10 cellular contexts compared by ENCODE assay signal in the genomic region with DNA sequence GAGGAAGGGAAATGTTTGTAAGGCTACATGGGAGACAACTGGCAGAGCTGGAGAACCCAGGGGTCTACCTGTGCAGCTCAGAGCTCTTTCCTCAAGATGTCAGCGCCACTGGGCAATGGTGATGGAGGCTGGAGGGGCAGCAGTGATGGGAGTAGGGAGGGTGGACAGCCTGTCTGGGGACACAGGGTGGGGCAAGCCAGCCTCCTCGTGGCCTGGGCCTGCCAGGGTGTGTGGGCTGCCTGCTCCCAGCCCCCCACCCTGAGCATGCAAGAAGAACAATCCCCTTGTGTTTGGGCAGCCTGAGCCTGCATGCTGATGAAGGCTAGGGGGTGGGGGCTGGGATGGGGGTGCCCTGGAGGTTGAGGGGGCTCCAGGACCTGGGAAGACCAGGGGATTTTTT. TPM values are rescaled to one million over a fixed set of nuclear protein-coding genes. Genes with fewer than 3 reads are reported as not detected.
DNase-seq lines count a peak whose midpoint lies in the region; ATAC-seq lines count a peak whose summit lies in the region.
"Had no signal": no experiment of that assay in that cellular context is flagged by ENCODE, and none has a peak within 500 bp of the region (broad histone marks: within the 10 kb centered on the region; RNA-seq: fewer than 3 reads in every experiment).

No MANE protein-coding gene starts in this region.

- H3K4me1 Mint-ChIP-seq in T-helper 2 cell treated with Interferon-gamma antibody and Interleukin-4, amounts not matched to agents 5 μg/mL and 100 μg/mL, for 36 hours (ENCODE audit: low read depth) = peaks cover 8% of the 10 kb centered on the region
- H3K4me1 Mint-ChIP-seq in activated naive CD8-positive, alpha-beta T cell treated with anti-CD3 and anti-CD28 coated beads, Interleukin-2, amount 10 ng/mL, durations not matched to agents 7 days and 5 days = peaks cover 9% of the 10 kb centered on the region
- H3K4me1 Mint-ChIP-seq in immature natural killer cell = peaks cover 5 to 17% of the 10 kb centered on the region in 2 donors
- peaks cover 41% of the 10 kb centered on the region for H3K4me1 Mint-ChIP-seq in stimulated activated effector memory CD8-positive, alpha-beta T cell treated with anti-CD3 and anti-CD28 coated beads, Interleukin-12 subunit alpha, Interleukin-12 subunit beta, amount 100 ng/mL, for 72 hours

- no peaks in the 10 kb centered on the region for H3K9me3 Mint-ChIP-seq in T-helper 2 cell treated with Interferon-gamma antibody and Interleukin-4, amounts not matched to agents 5 μg/mL and 100 μg/mL, for 36 hours
- H3K9me3 Mint-ChIP-seq in activated naive CD8-positive, alpha-beta T cell treated with anti-CD3 and anti-CD28 coated beads, Interleukin-2, amount 10 ng/mL, durations not matched to agents 7 days and 5 days = no peaks in the 10 kb centered on the region
- no peaks in the 10 kb centered on the region for H3K9me3 Mint-ChIP-seq in immature natural killer cell
- H3K9me3 Mint-ChIP-seq in stimulated activated effector memory CD8-positive, alpha-beta T cell treated with anti-CD3 and anti-CD28 coated beads, Interleukin-12 subunit alpha, Interleukin-12 subunit beta, amount 100 ng/mL, for 72 hours = no peaks in the 10 kb centered on the region

- H3K27ac Mint-ChIP-seq in T-helper 2 cell treated with Interferon-gamma antibody and Interleukin-4, amounts not matched to agents 5 μg/mL and 100 μg/mL, for 36 hours = peak overlapping the region; percentile 41
- H3K27ac Mint-ChIP-seq in activated naive CD8-positive, alpha-beta T cell treated with anti-CD3 and anti-CD28 coated beads, Interleukin-2, amount 10 ng/mL, durations not matched to agents 7 days and 5 days = no peak overlapping the region
- peak overlapping the region in 1 of 6 donors; percentile 64 for H3K27ac Mint-ChIP-seq in immature natural killer cell
- H3K27ac Mint-ChIP-seq in stimulated activated effector memory CD8-positive, alpha-beta T cell treated with anti-CD3 and anti-CD28 coated beads, Interleukin-12 subunit alpha, Interleukin-12 subunit beta, amount 100 ng/mL, for 72 hours = no peak overlapping the region

- POLR2A ChIA-PET in activated naive CD8-positive, alpha-beta T cell treated with anti-CD3 and anti-CD28 coated beads, Interleukin-2, amount 10 ng/mL, durations not matched to agents 7 days and 5 days (lab: Charles Lee) = interaction anchor here (1.0 to 1.9 kb wide), 3 partner anchors 8 to 24 kb away, joined by 3 to 10 read pairs (median 4); a partner anchor contains a TSS

- no peak for DNase-seq in T-helper 2 cell treated with Interferon-gamma antibody and Interleukin-4, amounts not matched to agents 5 μg/mL and 100 μg/mL, for 36 hours (ENCODE audit: low spot score)
- DNase-seq in T-helper 2 cell (no peak), immature natural killer cell (no peak), NCI-H2029 treated with DMSO at 0.1 percent for 48 hours (lab: John Stamatoyannopoulos, UW) (no peak)
- no peak for DNase-seq in activated naive CD8-positive, alpha-beta T cell treated with anti-CD3 and anti-CD28 coated beads, Interleukin-2, amount 10 ng/mL, durations not matched to agents 7 days and 5 days
- DNase-seq in stimulated activated effector memory CD8-positive, alpha-beta T cell treated with anti-CD3 and anti-CD28 coated beads, Interleukin-12 subunit alpha, Interleukin-12 subunit beta, amount 100 ng/mL, for 72 hours (ENCODE audit: low spot score in 2 of 2) = no peak
- DNase-seq: body of pancreas, NCI-H2081 had no signal

- no peak for ATAC-seq in activated naive CD8-positive, alpha-beta T cell treated with anti-CD3 and anti-CD28 coated beads, Interleukin-2, amount 10 ng/mL, durations not matched to agents 7 days and 5 days (ENCODE audit: low read depth)
- ATAC-seq in stimulated activated effector memory CD8-positive, alpha-beta T cell treated with anti-CD3 and anti-CD28 coated beads, Interleukin-12 subunit alpha, Interleukin-12 subunit beta, amount 100 ng/mL, for 72 hours = no peak
- ATAC-seq in HG03354 (IDR thresholded peaks at IDR 0.05; ENCODE audit: poor library complexity, severe bottlenecking, unreplicated experiment) = no peak
- no peak for ATAC-seq in HG03280 (IDR thresholded peaks at IDR 0.05; ENCODE audit: unreplicated experiment)
- ATAC-seq: body of pancreas had no signal

- H3K27me3 Mint-ChIP-seq in T-helper 2 cell treated with Interferon-gamma antibody and Interleukin-4, amounts not matched to agents 5 μg/mL and 100 μg/mL, for 36 hours (ENCODE audit: low read depth) = peaks cover 2% of the 10 kb centered on the region
- H3K27me3 Mint-ChIP-seq in activated naive CD8-positive, alpha-beta T cell treated with anti-CD3 and anti-CD28 coated beads, Interleukin-2, amount 10 ng/mL, durations not matched to agents 7 days and 5 days = peaks cover 11% of the 10 kb centered on the region
- peaks cover 3 to 6% (median 4%) of the 10 kb centered on the region in 3 donors for H3K27me3 Mint-ChIP-seq in immature natural killer cell (ENCODE audit: low read depth in 3 of 3)

- peaks cover 3% of the 10 kb centered on the region for H3K36me3 Mint-ChIP-seq in T-helper 2 cell treated with Interferon-gamma antibody and Interleukin-4, amounts not matched to agents 5 μg/mL and 100 μg/mL, for 36 hours (ENCODE audit: low read depth)
- no peaks in the 10 kb centered on the region for H3K36me3 Mint-ChIP-seq in activated naive CD8-positive, alpha-beta T cell treated with anti-CD3 and anti-CD28 coated beads, Interleukin-2, amount 10 ng/mL, durations not matched to agents 7 days and 5 days
- H3K36me3 Mint-ChIP-seq in immature natural killer cell = no peaks in the 10 kb centered on the region
- peaks cover 3% of the 10 kb centered on the region for H3K36me3 Mint-ChIP-seq in stimulated activated effector memory CD8-positive, alpha-beta T cell treated with anti-CD3 and anti-CD28 coated beads, Interleukin-12 subunit alpha, Interleukin-12 subunit beta, amount 100 ng/mL, for 72 hours

- peak overlapping the region; percentile 82 for H3K4me3 Mint-ChIP-seq in T-helper 2 cell treated with Interferon-gamma antibody and Interleukin-4, amounts not matched to agents 5 μg/mL and 100 μg/mL, for 36 hours
- H3K4me3 Mint-ChIP-seq in activated naive CD8-positive, alpha-beta T cell treated with anti-CD3 and anti-CD28 coated beads, Interleukin-2, amount 10 ng/mL, durations not matched to agents 7 days and 5 days = peak overlapping the region; percentile 82
- peak overlapping the region; percentile 76 to 88 (median 82) for H3K4me3 Mint-ChIP-seq in immature natural killer cell
- H3K4me3 Mint-ChIP-seq in stimulated activated effector memory CD8-positive, alpha-beta T cell treated with anti-CD3 and anti-CD28 coated beads, Interleukin-12 subunit alpha, Interleukin-12 subunit beta, amount 100 ng/mL, for 72 hours = peak overlapping the region; percentile 77

RNA-seq across cellular contexts. Expression of a gene that starts 1.2 kb away (rescaled TPM):
- total RNA-seq in activated naive CD8-positive, alpha-beta T cell treated with anti-CD3 and anti-CD28 coated beads, Interleukin-2, amount 10 ng/mL, durations not matched to agents 7 days and 5 days = 10 to 100 TPM; 17.8 to 18.2 TPM
- polyA plus RNA-seq in immature natural killer cell = 10 to 100 TPM in 1 of 3 donors, 1 to 10 TPM in 2; 7.2 to 12.7 (median 9.3) TPM

RNA-seq across cellular contexts. Expression of a gene that starts 7.8 kb away (rescaled TPM):
- 10 to 100 TPM; 49.6 to 54.3 TPM for total RNA-seq in activated naive CD8-positive, alpha-beta T cell treated with anti-CD3 and anti-CD28 coated beads, Interleukin-2, amount 10 ng/mL, durations not matched to agents 7 days and 5 days
- polyA plus RNA-seq in immature natural killer cell = 10 to 100 TPM; 44.9 to 62.3 (median 51.6) TPM

RNA-seq across cellular contexts. Expression of a gene that starts 8.8 kb away (rescaled TPM):
- total RNA-seq in activated naive CD8-positive, alpha-beta T cell treated with anti-CD3 and anti-CD28 coated beads, Interleukin-2, amount 10 ng/mL, durations not matched to agents 7 days and 5 days = 10 to 100 TPM; 11.3 to 15.9 TPM
- polyA plus RNA-seq in immature natural killer cell = 100 to 1,000 TPM in 1 of 3 donors, 10 to 100 TPM in 2; 90.2 to 134 (median 97.6) TPM

RNA-seq across cellular contexts. Expression of a gene that starts 10.8 kb away (rescaled TPM):
- not detected for total RNA-seq in activated naive CD8-positive, alpha-beta T cell treated with anti-CD3 and anti-CD28 coated beads, Interleukin-2, amount 10 ng/mL, durations not matched to agents 7 days and 5 days
- not detected for polyA plus RNA-seq in immature natural killer cell
- total RNA-seq: body of pancreas had no signal

RNA-seq across cellular contexts. Expression of a gene that starts 17.3 kb away (rescaled TPM):
- total RNA-seq in activated naive CD8-positive, alpha-beta T cell treated with anti-CD3 and anti-CD28 coated beads, Interleukin-2, amount 10 ng/mL, durations not matched to agents 7 days and 5 days = 10 to 100 TPM; 15.8 to 17.1 TPM
- polyA plus RNA-seq in immature natural killer cell = 10 to 100 TPM; 19.0 to 52.7 (median 23.8) TPM
